In the genomic region with DNA sequence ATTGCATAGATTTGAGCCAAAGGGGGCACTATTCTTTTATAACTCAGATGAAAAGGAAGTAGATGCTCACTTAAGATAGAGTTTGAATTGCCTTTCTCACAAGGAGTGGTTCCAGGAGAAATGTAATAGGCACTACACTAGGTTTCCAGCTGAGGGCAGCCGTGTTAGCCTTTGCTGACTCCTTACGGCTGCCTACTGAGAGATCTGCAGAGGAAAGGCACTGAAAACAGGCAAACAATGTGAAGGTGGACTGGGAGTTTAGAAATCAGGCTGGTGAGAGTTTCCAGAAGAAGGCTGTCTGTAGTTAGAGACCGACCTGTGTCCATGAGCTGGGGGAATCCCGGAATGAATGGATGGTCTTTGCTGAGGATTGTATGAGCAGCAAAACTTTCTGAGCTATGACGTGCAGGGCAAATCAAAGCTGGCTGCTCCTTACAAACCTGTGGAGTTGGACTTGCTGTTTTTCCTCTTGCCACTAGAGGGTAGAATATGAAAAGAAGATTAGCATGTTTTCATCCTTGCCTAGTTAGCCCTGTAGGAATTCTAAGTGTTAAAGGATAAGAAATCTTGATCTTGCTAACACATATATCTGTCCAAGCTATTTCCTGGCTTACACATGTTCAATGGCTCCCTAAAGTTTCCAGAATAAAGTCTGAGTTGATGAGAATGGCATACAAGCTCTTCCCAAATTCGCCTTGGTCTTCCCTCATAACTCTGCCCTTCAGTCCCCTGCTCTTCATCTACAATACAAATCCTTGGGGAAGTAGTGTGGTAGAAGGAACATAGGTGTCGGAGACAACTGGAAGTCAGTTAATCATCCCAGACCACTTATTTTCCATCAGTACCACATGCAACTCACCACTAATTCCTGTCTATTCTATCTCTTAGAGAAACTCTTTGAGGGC, we compare ENCODE assay signal across 1 cellular context.
TF ChIP-seq lines count a peak whose summit lies in the region.

No MANE protein-coding gene starts in this region.

TF ChIP-seq in Ishikawa, 13 proteins besides CTCF, POLR2A, EP300 and RAD21 (continued from another document):
- TF ChIP-seq, protein P1, sequence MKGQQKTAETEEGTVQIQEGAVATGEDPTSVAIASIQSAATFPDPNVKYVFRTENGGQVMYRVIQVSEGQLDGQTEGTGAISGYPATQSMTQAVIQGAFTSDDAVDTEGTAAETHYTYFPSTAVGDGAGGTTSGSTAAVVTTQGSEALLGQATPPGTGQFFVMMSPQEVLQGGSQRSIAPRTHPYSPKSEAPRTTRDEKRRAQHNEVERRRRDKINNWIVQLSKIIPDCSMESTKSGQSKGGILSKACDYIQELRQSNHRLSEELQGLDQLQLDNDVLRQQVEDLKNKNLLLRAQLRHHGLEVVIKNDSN (IDR thresholded peaks at IDR 0.05): no peak
- TF ChIP-seq, protein P2, sequence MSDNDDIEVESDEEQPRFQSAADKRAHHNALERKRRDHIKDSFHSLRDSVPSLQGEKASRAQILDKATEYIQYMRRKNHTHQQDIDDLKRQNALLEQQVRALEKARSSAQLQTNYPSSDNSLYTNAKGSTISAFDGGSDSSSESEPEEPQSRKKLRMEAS (IDR thresholded peaks at IDR 0.05): no peak
TF ChIP-seq in Ishikawa: peak in this region for 0.
